In the genomic region with DNA sequence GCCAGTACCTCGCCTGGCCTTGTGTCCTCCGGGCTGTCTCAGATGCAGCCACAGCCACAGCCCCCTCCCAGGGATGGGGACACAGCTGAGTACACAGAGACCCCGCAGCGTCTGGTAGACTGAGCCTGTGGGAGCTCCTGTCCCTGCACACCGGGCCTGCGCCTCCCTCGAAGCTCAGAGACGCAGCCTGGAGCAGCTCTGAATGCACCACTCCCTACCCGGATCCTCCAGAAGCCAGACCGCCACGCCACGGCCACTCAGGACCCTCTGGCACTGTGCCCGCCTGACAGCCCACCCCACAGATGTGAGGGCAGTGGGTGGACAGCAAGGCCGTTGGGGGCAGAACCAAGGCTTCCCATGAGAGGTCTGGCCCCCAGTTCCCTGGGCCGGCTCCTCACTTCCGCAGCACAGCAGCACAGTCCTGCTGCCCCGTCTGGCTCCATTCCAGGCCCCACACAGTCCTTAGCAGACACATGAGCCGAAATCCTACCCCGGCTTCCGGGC, we compare ENCODE assay signal across 23 cellular contexts. TPM values are rescaled to one million over a fixed set of nuclear protein-coding genes. Genes with fewer than 3 reads are reported as not detected.
A peak's percentile ranks its signal among the peaks of the same experiment; 100 is the strongest.
DNase-seq lines count a peak whose midpoint lies in the region; ATAC-seq, FAIRE-seq and TF ChIP-seq lines count a peak whose summit lies in the region.
"Had no signal": no experiment of that assay in that cellular context is flagged by ENCODE, and none has a peak within 500 bp of the region (broad histone marks: within the 10 kb centered on the region; RNA-seq: fewer than 3 reads in every experiment).

No MANE protein-coding gene starts in this region.

- no peaks in the 10 kb centered on the region for H4K20me1 ChIP-seq in K562 (replicated peaks; ENCODE audit: control insufficient read depth, insufficient read depth, low read length)

- peak overlapping the region; percentile 55 for H3K23ac ChIP-seq in neuronal stem cell (ENCODE audit: low read depth, low read length, poor library complexity)

- TF ChIP-seq EP300 in K562 (IDR thresholded peaks at IDR 0.05; ENCODE audit: low read length) = no peak

- ATAC-seq in left ventricle myocardium superior = no peak
- ATAC-seq in K562 = no peak
- no peak for ATAC-seq in GM21723 (IDR thresholded peaks at IDR 0.05; ENCODE audit: unreplicated experiment)
- ATAC-seq: A549; CD8-positive, alpha-beta T cell had no signal

- peak overlapping the region; percentile 38 for H3K14ac ChIP-seq in neuronal stem cell (ENCODE audit: low read length)

- TF ChIP-seq POLR2A in K562 (conservative IDR thresholded peaks at IDR 0.05) = no peak

- no peaks in the 10 kb centered on the region for H3K79me2 ChIP-seq in K562 (ENCODE audit: control insufficient read depth, insufficient read depth, low read length)

- DNase-seq in left ventricle myocardium superior (peak; percentile 41), cardiac septum (ENCODE audit: low spot score) (no peak), K562 (ENCODE audit: extremely low read depth in 1 of 4, low spot score in 3 of 4) (no peak), neuronal stem cell (ENCODE audit: low spot score) (no peak), NCI-H82 treated with DMSO at 0.1 percent for 48 hours (lab: John Stamatoyannopoulos, UW; ENCODE audit: unreplicated experiment) (no peak), NCI-H226 (no peak)
- DNase-seq: Calu3; CD8-positive, alpha-beta T cell; GF-D8; IMR-90; Karpas-422; NCI-H1417 treated with DMSO at 0.1 percent for 48 hours; NCI-H2081; NCI-H2171 treated with DMSO at 0.1 percent for 48 hours; NCI-H446 treated with DMSO at 0.1 percent for 48 hours; NK-92 treated with Interleukin-12 subunit alpha and Interleukin-12 subunit beta, amount 100 ng/mL, for 24 hours; OCI-M1; SIG-M5 had no signal

- H2BK12ac ChIP-seq in neuronal stem cell (ENCODE audit: low read length) = peak overlapping the region; percentile 58

- POLR2A ChIA-PET in K562 (lab: Yijun Ruan, JAX) = interaction anchor here (0.6 kb wide), 1 partner anchor 21 kb away, joined by 5 read pairs; no protein-coding TSS in a partner anchor

- no peaks in the 10 kb centered on the region for H3K9me1 ChIP-seq in K562 (ENCODE audit: control insufficient read depth, insufficient read depth, low read length)

- peaks cover 2% of the 10 kb centered on the region for H3K79me1 ChIP-seq in neuronal stem cell (ENCODE audit: low read depth, low read length)

- in situ Hi-C loops in K562 (cut with MboI) = no loop called here

- H4K8ac ChIP-seq in neuronal stem cell (ENCODE audit: low read depth, low read length) = no peak overlapping the region

- H3K36me3 ChIP-seq in K562 (ENCODE audit: control insufficient read depth, insufficient read depth, low read length) (no peaks in the 10 kb centered on the region), neuronal stem cell (replicated peaks in 1 of 2; ENCODE audit: control insufficient read depth in 2 of 2, insufficient read depth in 2 of 2, low read length in 2 of 2) (no peaks in the 10 kb centered on the region)
- H3K36me3 ChIP-seq: HAP-1 had no signal

- H2AK5ac ChIP-seq in neuronal stem cell (ENCODE audit: low read depth, low read length) = peak overlapping the region; percentile 63

- peak overlapping the region; percentile 10 for H3K4ac ChIP-seq in neuronal stem cell (ENCODE audit: low read length)

- intact Hi-C loops in left ventricle myocardium superior (cut with micrococcal nuclease) (no loop called here), cardiac septum (cut with DNase I) (no loop called here), K562 (cut with micrococcal nuclease) (no loop called here)

- TF ChIP-seq RAD21 in K562 (CRISPR knock-in tag; conservative IDR thresholded peaks at IDR 0.05 in 1 of 2, IDR thresholded peaks at IDR 0.05 in 1 of 2) = no peak

- WGBS in K562 (ENCODE audit: insufficient coverage, low coverage, missing lambda C conversion rate) = 49% methylated on average over 16 of the region's 20 CpGs
- no CpG with 5 or more reads among the region's 20 CpGs for WGBS in neuronal stem cell (ENCODE audit: extremely low coverage in 2 of 2, insufficient read length in 2 of 2, insufficient replicate concordance in 1 of 2), 2 donors

- CTCF ChIA-PET in K562 (lab: Yijun Ruan, JAX; ENCODE audit: low intra/inter-chr PET ratio) = interaction anchor here (0.6 kb wide), 1 partner anchor 353 kb away, joined by 3 read pairs; no protein-coding TSS in a partner anchor

- H3K27ac ChIP-seq in K562 (ENCODE audit: extremely low read depth, low read depth, low read length) (no peak overlapping the region), neuronal stem cell (replicated peaks; ENCODE audit: low read length) (no peak overlapping the region)
- H3K27ac ChIP-seq: A549 had no signal

- H3K4me1 ChIP-seq in K562 (replicated peaks in 1 of 2; ENCODE audit: control insufficient read depth in 2 of 2, insufficient read depth in 2 of 2, low read length in 2 of 2) (peaks cover 0 to 52% of the 10 kb centered on the region in 2 experiments; a peak in 2 of 5 replicates), neuronal stem cell (ENCODE audit: control insufficient read depth in 2 of 2, insufficient read depth in 1 of 2, low read depth in 1 of 2, low read length in 2 of 2) (no peaks in the 10 kb centered on the region)
- H3K4me1 ChIP-seq: A549, HAP-1 had no signal

- H2AFZ ChIP-seq in K562 (ENCODE audit: low read depth, low read length) = no peak overlapping the region
- no peak overlapping the region for H2AFZ ChIP-seq in neuronal stem cell (ENCODE audit: low read length)

- H3K4me3 ChIP-seq in K562 = no peak overlapping the region
- no peak overlapping the region for H3K4me3 ChIP-seq in neuronal stem cell (ENCODE audit: low read length in 2 of 2)
- H3K4me3 ChIP-seq: A549, HAP-1 had no signal

- BruUV-seq in K562 (replicated peaks; lab: Mats Ljungman, UMichigan) = no TSS peak

- FAIRE-seq in K562 (lab: Jason Lieb, UNC) = no peak
- FAIRE-seq: A549, HTR-8/SVneo had no signal

- H2BK15ac ChIP-seq in neuronal stem cell (ENCODE audit: low read length) = peak overlapping the region; percentile 49

- H3K4me2 ChIP-seq in K562 (ENCODE audit: insufficient read depth, low read length) (no peak overlapping the region), neuronal stem cell (ENCODE audit: insufficient read depth, low read length, poor library complexity, severe bottlenecking) (no peak overlapping the region)
- H3K4me2 ChIP-seq: A549 had no signal

- peak overlapping the region; percentile 38 for H3K18ac ChIP-seq in neuronal stem cell (ENCODE audit: low read length)

- no peak overlapping the region for H4K91ac ChIP-seq in neuronal stem cell (ENCODE audit: low read depth, low read length, poor library complexity)

- H3K9ac ChIP-seq in K562 (ENCODE audit: insufficient read depth in 1 of 2, low read depth in 2 of 2, low read length in 2 of 2) (peak overlapping the region in 1 of 2 experiments; percentile 35; a peak in 1 of 4 replicates), neuronal stem cell (ENCODE audit: low read depth, low read length, poor library complexity) (no peak overlapping the region)

- H3K9me3 ChIP-seq in K562 (replicated peaks; ENCODE audit: control insufficient read depth, insufficient read depth, low read depth, low read length) (no peaks in the 10 kb centered on the region), neuronal stem cell (replicated peaks in 1 of 2; ENCODE audit: control insufficient read depth in 2 of 2, insufficient read depth in 1 of 2, low read depth in 1 of 2, low read length in 2 of 2) (no peaks in the 10 kb centered on the region)
- H3K9me3 ChIP-seq: A549, HAP-1 had no signal

- H2BK5ac ChIP-seq in neuronal stem cell (ENCODE audit: low read length) = peak overlapping the region; percentile 66

- no peak for TF ChIP-seq CTCF in K562 (IDR thresholded peaks at IDR 0.05 in 2 of 3, conservative IDR thresholded peaks at IDR 0.05 in 1 of 3; ENCODE audit: insufficient read depth in 2 of 3, low read depth in 1 of 3, low read length in 3 of 3)

- no peak overlapping the region for H2BK120ac ChIP-seq in neuronal stem cell (ENCODE audit: low read depth, low read length)

- peaks cover 0 to 9% of the 10 kb centered on the region in 2 experiments; a peak in 1 of 5 replicates for H3K27me3 ChIP-seq in K562 (ENCODE audit: control insufficient read depth in 2 of 2, insufficient read depth in 2 of 2, low read length in 2 of 2)
- H3K27me3 ChIP-seq in neuronal stem cell (ENCODE audit: control insufficient read depth in 3 of 3, insufficient read depth in 3 of 3, low read depth in 1 of 3, low read length in 3 of 3) = no peaks in the 10 kb centered on the region

RNA-seq across cellular contexts. Expression of gene PAPOLB, which starts 40.8 kb away (rescaled TPM):
- 0.05 TPM for total RNA-seq in left ventricle myocardium superior
- total RNA-seq in cardiac septum = 0.05 TPM
- total RNA-seq in K562 (2011; cell fraction: chromatin; rRNA removed; ENCODE audit: low replicate concordance) = 2.8 and 9.8 TPM in 2 replicates
- 1.0 and 1.3 TPM in 2 replicates for total RNA-seq in K562 (2011; cell fraction: nucleolus; rRNA removed)
- total RNA-seq in K562 (2011; cell fraction: nucleoplasm; rRNA removed) = 2.3 and 2.8 TPM in 2 replicates
- total RNA-seq in K562 (2014; rRNA removed) = 0.12 TPM in 1 of 2 replicates, not detected in the other
- 0.26 and 0.33 TPM in 2 replicates for total RNA-seq in K562 (2014; rRNA removed; fragmentation: Illumina TruSeq; extraction: Trizol)
- 0.23 and 0.29 TPM in 2 replicates for total RNA-seq in K562 (2015; rRNA removed; fragmentation: Illumina TruSeq; extraction: Trizol)
- total RNA-seq in K562 (2021) = 0.16 and 0.25 TPM in 2 replicates
- polyA plus RNA-seq in K562 (2011; rRNA removed) = 0.01 and 0.04 TPM in 2 replicates
- polyA plus RNA-seq in K562 (2011; cell fraction: cytosol; rRNA removed) = not detected in 2 replicates
- 0.16 and 0.20 TPM in 2 replicates for polyA plus RNA-seq in K562 (2011; cell fraction: nucleus; rRNA removed)
- polyA plus RNA-seq in K562 (2012) = 0.03 TPM in 1 of 2 replicates, not detected in the other
- polyA plus RNA-seq in K562 (2014; fragmentation: Illumina TruSeq; extraction: Trizol) = not detected in 2 replicates
- not detected for polyA plus RNA-seq in K562 (2014; fragmentation: Nextera tagmentation; extraction: Ambion mirVana)
- polyA plus RNA-seq in K562 (2014; rRNA removed) = 0.05 TPM in 1 of 2 replicates, not detected in the other
- polyA minus RNA-seq in K562 (2011; rRNA and poly(A)+ RNA removed) = 0.81 and 0.99 TPM in 2 replicates
- not detected in 2 replicates for polyA minus RNA-seq in K562 (2011; cell fraction: cytosol; rRNA and poly(A)+ RNA removed)
- polyA minus RNA-seq in K562 (2011; cell fraction: nucleus; rRNA and poly(A)+ RNA removed) = 0.94 and 1.6 TPM in 2 replicates
- not detected for polyA plus RNA-seq in neuronal stem cell (2013, experiment 1 of 2)
- 0.01 TPM for polyA plus RNA-seq in neuronal stem cell (2013, experiment 2 of 2)
- total RNA-seq: CD8-positive, alpha-beta T cell; MCF 10A had no signal
- polyA plus RNA-seq: A549, IMR-90 had no signal

RNA-seq across cellular contexts. Expression of gene AP5Z1, which starts 45.6 kb away (rescaled TPM):
- total RNA-seq in left ventricle myocardium superior (10.5 TPM), cardiac septum (15.9 TPM), K562 (2014; rRNA removed) (19.8 and 23.1 TPM in 2 replicates), K562 (2014; rRNA removed; fragmentation: Illumina TruSeq; extraction: Trizol) (2.7 and 3.3 TPM in 2 replicates), K562 (2015; rRNA removed; fragmentation: Illumina TruSeq; extraction: Trizol) (11.1 and 12.6 TPM in 2 replicates), K562 (2021) (25.6 and 31.1 TPM in 2 replicates)
- 41.6 and 134 TPM in 2 replicates for total RNA-seq in K562 (2011; cell fraction: chromatin; rRNA removed; ENCODE audit: low replicate concordance)
- total RNA-seq in K562 (2011; cell fraction: nucleolus; rRNA removed) = 104 and 127 TPM in 2 replicates
- total RNA-seq in K562 (2011; cell fraction: nucleoplasm; rRNA removed) = 53.1 and 59.0 TPM in 2 replicates
- polyA plus RNA-seq in K562 (2011; rRNA removed) (6.4 and 13.9 TPM in 2 replicates), K562 (2014; fragmentation: Illumina TruSeq; extraction: Trizol) (4.1 and 9.6 TPM in 2 replicates), K562 (2014; fragmentation: Nextera tagmentation; extraction: Ambion mirVana) (under 1 TPM; 0.06 to 0.98 TPM), K562 (2014; rRNA removed) (22.1 and 26.3 TPM in 2 replicates)
- polyA plus RNA-seq in K562 (2011; cell fraction: cytosol; rRNA removed) = 8.3 and 24.8 TPM in 2 replicates
- polyA plus RNA-seq in K562 (2011; cell fraction: nucleus; rRNA removed) = 60.3 and 105 TPM in 2 replicates
- 21.4 and 42.0 TPM in 2 replicates for polyA plus RNA-seq in K562 (2012)
- 2.1 and 3.0 TPM in 2 replicates for polyA minus RNA-seq in K562 (2011; rRNA and poly(A)+ RNA removed)
- polyA minus RNA-seq in K562 (2011; cell fraction: cytosol; rRNA and poly(A)+ RNA removed) = 8.8 and 9.3 TPM in 2 replicates
- 28.7 and 31.2 TPM in 2 replicates for polyA minus RNA-seq in K562 (2011; cell fraction: nucleus; rRNA and poly(A)+ RNA removed)
- polyA plus RNA-seq in neuronal stem cell (2013, experiment 1 of 2) = 6.0 TPM
- polyA plus RNA-seq in neuronal stem cell (2013, experiment 2 of 2) = 6.1 TPM
